14 cellular contexts compared by ENCODE assay signal in the genomic region with DNA sequence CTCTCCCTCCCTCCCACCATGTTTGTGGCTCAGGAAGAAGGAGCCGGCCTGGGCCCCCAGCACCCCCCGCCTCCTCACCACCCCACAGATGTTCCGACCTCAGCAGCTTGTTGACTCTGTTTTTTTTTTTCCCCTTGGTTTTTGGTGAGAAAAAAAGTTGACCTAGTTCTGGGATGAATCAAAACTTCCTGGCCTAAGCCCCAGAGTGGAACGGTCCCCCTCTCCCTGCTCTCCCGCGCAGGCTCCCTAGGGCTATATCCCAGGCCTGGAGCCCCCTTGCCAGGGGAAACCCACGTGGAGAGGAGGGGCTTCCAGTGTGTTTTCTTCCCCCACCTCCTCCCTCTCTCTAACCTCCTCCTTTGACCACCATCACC. TPM values are rescaled to one million over a fixed set of nuclear protein-coding genes. Genes with fewer than 3 reads are reported as not detected.
A peak's percentile ranks its signal among the peaks of the same experiment; 100 is the strongest.
DNase-seq lines count a peak whose midpoint lies in the region; ATAC-seq and TF ChIP-seq lines count a peak whose summit lies in the region.
"Had no signal": no experiment of that assay in that cellular context is flagged by ENCODE, and none has a peak within 500 bp of the region (broad histone marks: within the 10 kb centered on the region; RNA-seq: fewer than 3 reads in every experiment).

No MANE protein-coding gene starts in this region.

- H3K9me3 ChIP-seq in muscle layer of duodenum (ENCODE audit: control insufficient read depth in 1 of 2, low read length in 2 of 2) (no peaks in the 10 kb centered on the region), vagina (no peaks in the 10 kb centered on the region)

- intact Hi-C loops in vagina (cut with DNase I): no loop called here
- intact Hi-C loops in posterior cingulate gyrus (cut with DNase I): no loop called here

- no peak for TF ChIP-seq CTCF in coronary artery (IDR thresholded peaks at IDR 0.05)
- no peak for TF ChIP-seq CTCF in vagina (IDR thresholded peaks at IDR 0.05)

- no peak overlapping the region for H3K4me3 Mint-ChIP-seq in activated naive CD8-positive, alpha-beta T cell treated with anti-CD3 and anti-CD28 coated beads, Interleukin-2, amount 50 U/mL, for 24 hours
- H3K4me3 Mint-ChIP-seq in activated naive CD8-positive, alpha-beta T cell treated with anti-CD3 and anti-CD28 coated beads for 36 hours: no peak overlapping the region

- TF ChIP-seq POLR2A in vagina (IDR thresholded peaks at IDR 0.05): no peak

- H3K27me3 Mint-ChIP-seq in activated naive CD8-positive, alpha-beta T cell treated with anti-CD3 and anti-CD28 coated beads, Interleukin-2, amount 50 U/mL, for 24 hours: peaks cover 62% of the 10 kb centered on the region
- H3K27me3 Mint-ChIP-seq in activated naive CD8-positive, alpha-beta T cell treated with anti-CD3 and anti-CD28 coated beads for 36 hours: peaks cover 69% of the 10 kb centered on the region

- H3K36me3 ChIP-seq in muscle layer of duodenum (ENCODE audit: control insufficient read depth in 1 of 2, insufficient read depth in 2 of 2, low read length in 2 of 2) (no peaks in the 10 kb centered on the region), vagina (no peaks in the 10 kb centered on the region)
- H3K36me3 ChIP-seq: neural progenitor cell had no signal

- H3K4me3 ChIP-seq in coronary artery (no peak overlapping the region), muscle layer of duodenum (ENCODE audit: low read depth in 1 of 2, low read length in 2 of 2) (no peak overlapping the region), vagina (peak overlapping the region in 1 of 2 donors; percentile 7)
- H3K4me3 ChIP-seq: neural progenitor cell had no signal

- peaks cover 14% of the 10 kb centered on the region for H3K27me3 ChIP-seq in muscle layer of duodenum (ENCODE audit: low read depth, low read length)
- H3K27me3 ChIP-seq in vagina: no peaks in the 10 kb centered on the region

- no peak for DNase-seq in activated naive CD8-positive, alpha-beta T cell treated with anti-CD3 and anti-CD28 coated beads, Interleukin-2, amount 50 U/mL, for 24 hours
- no peak for DNase-seq in activated naive CD8-positive, alpha-beta T cell treated with anti-CD3 and anti-CD28 coated beads for 36 hours
- DNase-seq in coronary artery (ENCODE audit: low spot score) (no peak), vagina (ENCODE audit: extremely low spot score in 2 of 2) (no peak), GOT3 (lab: John Stamatoyannopoulos, UW) (no peak), posterior cingulate gyrus (no peak)
- DNase-seq: activated gamma-delta T cell, glutamatergic neuron, NCI-H2081 treated with DMSO at 0.1 percent for 48 hours had no signal

- peak; percentile 26 for ATAC-seq in activated naive CD8-positive, alpha-beta T cell treated with anti-CD3 and anti-CD28 coated beads, Interleukin-2, amount 50 U/mL, for 24 hours
- no peak for ATAC-seq in GM19397 (IDR thresholded peaks at IDR 0.05; ENCODE audit: unreplicated experiment)

- H3K27ac ChIP-seq in coronary artery: peak overlapping the region; percentile 60 to 89
- H3K27ac ChIP-seq in muscle layer of duodenum (ENCODE audit: low read length): peak overlapping the region; percentile 75
- peak overlapping the region; percentile 92 for H3K27ac ChIP-seq in vagina
- H3K27ac ChIP-seq: neural progenitor cell had no signal

- H3K4me1 ChIP-seq in muscle layer of duodenum (ENCODE audit: control insufficient read depth in 1 of 2, insufficient read depth in 2 of 2, low read length in 2 of 2): peaks cover 0 to 20% of the 10 kb centered on the region in 2 donors
- peaks cover 65% of the 10 kb centered on the region for H3K4me1 ChIP-seq in vagina
- H3K4me1 ChIP-seq: neural progenitor cell had no signal

- H3K4me1 Mint-ChIP-seq in activated naive CD8-positive, alpha-beta T cell treated with anti-CD3 and anti-CD28 coated beads, Interleukin-2, amount 50 U/mL, for 24 hours: peaks cover 52% of the 10 kb centered on the region
- peaks cover 14% of the 10 kb centered on the region for H3K4me1 Mint-ChIP-seq in activated naive CD8-positive, alpha-beta T cell treated with anti-CD3 and anti-CD28 coated beads for 36 hours

- peak overlapping the region; percentile 73 for H3K27ac Mint-ChIP-seq in activated naive CD8-positive, alpha-beta T cell treated with anti-CD3 and anti-CD28 coated beads, Interleukin-2, amount 50 U/mL, for 24 hours
- H3K27ac Mint-ChIP-seq in activated naive CD8-positive, alpha-beta T cell treated with anti-CD3 and anti-CD28 coated beads for 36 hours: no peak overlapping the region
- H3K27ac Mint-ChIP-seq: CD14-positive monocyte, neural progenitor cell had no signal

- H3K36me3 Mint-ChIP-seq in activated naive CD8-positive, alpha-beta T cell treated with anti-CD3 and anti-CD28 coated beads, Interleukin-2, amount 50 U/mL, for 24 hours (ENCODE audit: low read depth): peaks cover 3% of the 10 kb centered on the region
- H3K36me3 Mint-ChIP-seq in activated naive CD8-positive, alpha-beta T cell treated with anti-CD3 and anti-CD28 coated beads for 36 hours: peaks cover 2% of the 10 kb centered on the region
- H3K36me3 Mint-ChIP-seq: neural progenitor cell had no signal

- H3K9me3 Mint-ChIP-seq in activated naive CD8-positive, alpha-beta T cell treated with anti-CD3 and anti-CD28 coated beads, Interleukin-2, amount 50 U/mL, for 24 hours: no peaks in the 10 kb centered on the region
- H3K9me3 Mint-ChIP-seq in activated naive CD8-positive, alpha-beta T cell treated with anti-CD3 and anti-CD28 coated beads for 36 hours: no peaks in the 10 kb centered on the region

RNA-seq across cellular contexts. Expression of a gene that starts 4.0 kb away (rescaled TPM):
- total RNA-seq in activated naive CD8-positive, alpha-beta T cell treated with anti-CD3 and anti-CD28 coated beads for 36 hours: under 1 TPM in 1 of 2 experiments, not detected in 1; 0.04 TPM
- 13.3 TPM for total RNA-seq in vagina

RNA-seq across cellular contexts. Expression of a gene that starts 7.0 kb away (rescaled TPM):
- total RNA-seq in activated naive CD8-positive, alpha-beta T cell treated with anti-CD3 and anti-CD28 coated beads for 36 hours: not detected
- total RNA-seq in vagina: not detected
- total RNA-seq: H1 had no signal

Comparison
In these comparisons a context has a peak if more than half of its experiments do, and no peak if none do; other contexts are left out.
1. RNA of a gene that starts 4.0 kb away (total RNA-seq): 13.3 TPM in vagina (single experiment); 0.04 TPM in activated naive CD8-positive, alpha-beta T cell treated with anti-CD3 and anti-CD28 coated beads for 36 hours; every median in the first group is over 10 times any median in the second.
2. Peak in every context shown above with its lines, with median percentiles within 50 percentile points of each other: H3K27ac ChIP-seq.